ENCODE assay signal across 8 cellular contexts in genomic region chr19:4007836-4008539, GRCh38. TPM values are rescaled to one million over a fixed set of nuclear protein-coding genes. Genes with fewer than 3 reads are reported as not detected.
DNase-seq lines count a peak whose midpoint lies in the region; ATAC-seq and TF ChIP-seq lines count a peak whose summit lies in the region.

No MANE protein-coding gene starts in this region.

- peak overlapping the region; percentile 85 for H3K27ac ChIP-seq in VCaP

- TF ChIP-seq CTCF in VCaP (conservative IDR thresholded peaks at IDR 0.05) (no peak), epithelial cell of esophagus (IDR thresholded peaks at IDR 0.05; ENCODE audit: insufficient read depth, low read depth, low read length, missing control alignments) (no peak), natural killer cell (IDR thresholded peaks at IDR 0.05) (no peak)

- peak overlapping the region; percentile 86 for H3K4me3 ChIP-seq in epithelial cell of esophagus (ENCODE audit: low read length)

- peak overlapping the region; percentile 92 for H3K4me3 Mint-ChIP-seq in natural killer cell

- DNase-seq in DMS53 (lab: John Stamatoyannopoulos, UW) (peak; percentile 31), DMS53 treated with DMSO at 0.1 percent for 48 hours (lab: John Stamatoyannopoulos, UW; ENCODE audit: unreplicated experiment) (no peak), epithelial cell of esophagus (ENCODE audit: low read depth) (no peak), natural killer cell (no peak), CD1c-positive myeloid dendritic cell (ENCODE audit: extremely low spot score) (no peak), SK-N-DZ (ENCODE audit: low spot score) (no peak)

- ATAC-seq in HG03039 (IDR thresholded peaks at IDR 0.05; ENCODE audit: unreplicated experiment) (peak; percentile 5), natural killer cell (peak in 1 of 3 donors; percentile 3)

- no peaks in the 10 kb centered on the region for H3K9me3 Mint-ChIP-seq in natural killer cell

- no peaks in the 10 kb centered on the region for H3K27me3 Mint-ChIP-seq in natural killer cell (ENCODE audit: low read depth in 2 of 2)

- intact Hi-C loops in natural killer cell (cut with micrococcal nuclease) = loop anchor here (2.0 kb wide), 1 partner anchor 17 kb away; no protein-coding TSS in a partner anchor

- peaks cover 13 to 35% of the 10 kb centered on the region in 2 donors for H3K4me1 Mint-ChIP-seq in natural killer cell

- no peaks in the 10 kb centered on the region for H3K36me3 Mint-ChIP-seq in natural killer cell

- H3K27ac Mint-ChIP-seq in natural killer cell = peak overlapping the region; percentile 79 to 88

RNA-seq across cellular contexts. Expression of gene PIAS4, which starts 0.5 kb away (rescaled TPM):
- total RNA-seq in natural killer cell = 10 to 100 TPM; 25.4 to 39.4 (median 26.8) TPM
- polyA plus RNA-seq in SK-N-DZ (2014; cell fraction: cytosol; rRNA removed) = 30.3 and 40.6 TPM in 2 replicates
- 24.5 and 26.1 TPM in 2 replicates for polyA plus RNA-seq in SK-N-DZ (2014; cell fraction: nucleus; rRNA removed)

RNA-seq across cellular contexts. Expression of gene EEF2, which starts 22.7 kb away (rescaled TPM):
- 1,000 to 10,000 TPM; 1,302 to 1,442 (median 1,437) TPM for total RNA-seq in natural killer cell
- 1,360 and 1,587 TPM in 2 replicates for polyA plus RNA-seq in SK-N-DZ (2014; cell fraction: cytosol; rRNA removed)
- polyA plus RNA-seq in SK-N-DZ (2014; cell fraction: nucleus; rRNA removed) = 489 and 627 TPM in 2 replicates

RNA-seq across cellular contexts. Expression of gene DAPK3, which starts 37.1 kb away (rescaled TPM):
- 10 to 100 TPM; 54.3 to 66.4 (median 58.1) TPM for total RNA-seq in natural killer cell
- 39.1 and 86.1 TPM in 2 replicates for polyA plus RNA-seq in SK-N-DZ (2014; cell fraction: cytosol; rRNA removed)
- 80.4 and 97.6 TPM in 2 replicates for polyA plus RNA-seq in SK-N-DZ (2014; cell fraction: nucleus; rRNA removed)

RNA-seq across cellular contexts. Expression of gene ZBTB7A, which starts 58.7 kb away (rescaled TPM):
- 10 to 100 TPM; 81.6 to 97.7 (median 82.9) TPM for total RNA-seq in natural killer cell
- 4.6 and 5.5 TPM in 2 replicates for polyA plus RNA-seq in SK-N-DZ (2014; cell fraction: cytosol; rRNA removed)
- 9.8 and 15.6 TPM in 2 replicates for polyA plus RNA-seq in SK-N-DZ (2014; cell fraction: nucleus; rRNA removed)
